In genomic region chr6:98824163-98824906, GRCh38 we compare ENCODE assay signal across 11 cellular contexts. TPM values are rescaled to one million over a fixed set of nuclear protein-coding genes. Genes with fewer than 3 reads are reported as not detected.
DNase-seq lines count a peak whose midpoint lies in the region; ATAC-seq and TF ChIP-seq lines count a peak whose summit lies in the region.
"Had no signal": no experiment of that assay in that cellular context is flagged by ENCODE, and none has a peak within 500 bp of the region (broad histone marks: within the 10 kb centered on the region; RNA-seq: fewer than 3 reads in every experiment).

No MANE protein-coding gene starts in this region.

- H3K36me3 ChIP-seq in CD4-positive, alpha-beta memory T cell (ENCODE audit: insufficient read depth, low read length) = no peaks in the 10 kb centered on the region
- H3K36me3 ChIP-seq: ascending aorta, SJCRH30 had no signal

- H3K4me3 ChIP-seq in CD4-positive, alpha-beta memory T cell (ENCODE audit: low read length in 2 of 2) = peak overlapping the region in 1 of 2 donors; percentile 20
- H3K4me3 ChIP-seq: SJCRH30 had no signal

- POLR2A ChIA-PET in CD4-positive, alpha-beta memory T cell (lab: Charles Lee; ENCODE audit: partially characterized antibody) = no interaction called here

- no peak for ATAC-seq in natural killer cell
- no peak for ATAC-seq in GM18861 (IDR thresholded peaks at IDR 0.05; ENCODE audit: unreplicated experiment)
- no peak for ATAC-seq in activated naive CD4-positive, alpha-beta T cell treated with anti-CD3 and anti-CD28 coated beads, Interleukin-2, amount 50 U/mL, for 72 hours
- ATAC-seq in HG03135 (IDR thresholded peaks at IDR 0.05; ENCODE audit: unreplicated experiment) = no peak

- peaks cover 65% of the 10 kb centered on the region for H3K27me3 ChIP-seq in CD4-positive, alpha-beta memory T cell (ENCODE audit: insufficient read depth, low read length)
- H3K27me3 ChIP-seq: SJCRH30 had no signal

- DNase-seq in CD4-positive, alpha-beta memory T cell = no peak
- DNase-seq in M059J (ENCODE audit: low read depth) = peak; percentile 66
- DNase-seq in natural killer cell = no peak
- no peak for DNase-seq in mucosa of gallbladder (ENCODE audit: low spot score)
- DNase-seq in activated naive CD4-positive, alpha-beta T cell treated with anti-CD3 and anti-CD28 coated beads, Interleukin-2, amount 50 U/mL, for 72 hours (ENCODE audit: low spot score in 2 of 2) = no peak
- DNase-seq: SJCRH30 had no signal

- H3K9me3 Mint-ChIP-seq in CD4-positive, alpha-beta memory T cell = peaks cover 0 to 8% (median under 1%) of the 10 kb centered on the region in 8 donors
- H3K9me3 Mint-ChIP-seq in dendritic cell treated with granulocyte-macrophage colony-stimulating factor and Interleukin-4, amounts not matched to agents 40 ng/mL and 50 ng/mL, for 4 days = no peaks in the 10 kb centered on the region
- H3K9me3 Mint-ChIP-seq in natural killer cell = peaks cover 0 to 2% of the 10 kb centered on the region in 2 donors
- no peaks in the 10 kb centered on the region for H3K9me3 Mint-ChIP-seq in activated naive CD4-positive, alpha-beta T cell treated with anti-CD3 and anti-CD28 coated beads, Interleukin-2, amount 50 U/mL, for 72 hours

- CTCF ChIA-PET in CD4-positive, alpha-beta memory T cell (lab: Charles Lee; ENCODE audit: partially characterized antibody) = no interaction called here

- H3K36me3 Mint-ChIP-seq in CD4-positive, alpha-beta memory T cell = no peaks in the 10 kb centered on the region
- H3K36me3 Mint-ChIP-seq in dendritic cell treated with granulocyte-macrophage colony-stimulating factor and Interleukin-4, amounts not matched to agents 40 ng/mL and 50 ng/mL, for 4 days (ENCODE audit: low read depth) = no peaks in the 10 kb centered on the region
- no peaks in the 10 kb centered on the region for H3K36me3 Mint-ChIP-seq in natural killer cell
- H3K36me3 Mint-ChIP-seq in activated naive CD4-positive, alpha-beta T cell treated with anti-CD3 and anti-CD28 coated beads, Interleukin-2, amount 50 U/mL, for 72 hours = peaks cover 0 to 12% of the 10 kb centered on the region in 2 donors

- peaks cover 29% of the 10 kb centered on the region for H3K4me1 ChIP-seq in CD4-positive, alpha-beta memory T cell (ENCODE audit: insufficient read depth, low read length)
- H3K4me1 ChIP-seq: SJCRH30 had no signal

- peak overlapping the region in 1 of 7 donors; percentile 43 for H3K27ac Mint-ChIP-seq in CD4-positive, alpha-beta memory T cell
- H3K27ac Mint-ChIP-seq in dendritic cell treated with granulocyte-macrophage colony-stimulating factor and Interleukin-4, amounts not matched to agents 40 ng/mL and 50 ng/mL, for 4 days = no peak overlapping the region
- no peak overlapping the region for H3K27ac Mint-ChIP-seq in natural killer cell
- H3K27ac Mint-ChIP-seq in activated naive CD4-positive, alpha-beta T cell treated with anti-CD3 and anti-CD28 coated beads, Interleukin-2, amount 50 U/mL, for 72 hours = no peak overlapping the region

- H3K27ac ChIP-seq in CD4-positive, alpha-beta memory T cell (ENCODE audit: low read depth, low read length) = no peak overlapping the region
- H3K27ac ChIP-seq: ascending aorta, SJCRH30 had no signal

- H3K4me1 Mint-ChIP-seq in CD4-positive, alpha-beta memory T cell = peaks cover 19 to 43% (median 27%) of the 10 kb centered on the region in 4 donors
- peaks cover 17% of the 10 kb centered on the region for H3K4me1 Mint-ChIP-seq in dendritic cell treated with granulocyte-macrophage colony-stimulating factor and Interleukin-4, amounts not matched to agents 40 ng/mL and 50 ng/mL, for 4 days (ENCODE audit: low read depth)
- peaks cover 8 to 13% of the 10 kb centered on the region in 2 donors for H3K4me1 Mint-ChIP-seq in natural killer cell

- TF ChIP-seq CTCF in natural killer cell (IDR thresholded peaks at IDR 0.05) = no peak

- peaks cover 71 to 73% of the 10 kb centered on the region in 2 donors for H3K27me3 Mint-ChIP-seq in CD4-positive, alpha-beta memory T cell
- H3K27me3 Mint-ChIP-seq in dendritic cell treated with granulocyte-macrophage colony-stimulating factor and Interleukin-4, amounts not matched to agents 40 ng/mL and 50 ng/mL, for 4 days = peaks cover 83% of the 10 kb centered on the region
- H3K27me3 Mint-ChIP-seq in natural killer cell (ENCODE audit: low read depth in 2 of 2) = peaks cover 70 to 90% of the 10 kb centered on the region in 2 donors

- H3K4me3 Mint-ChIP-seq in CD4-positive, alpha-beta memory T cell = peak overlapping the region; percentile 8 to 85 (median 75)
- H3K4me3 Mint-ChIP-seq in dendritic cell treated with granulocyte-macrophage colony-stimulating factor and Interleukin-4, amounts not matched to agents 40 ng/mL and 50 ng/mL, for 4 days = peak overlapping the region; percentile 32
- peak overlapping the region; percentile 21 for H3K4me3 Mint-ChIP-seq in natural killer cell

- H3K9me3 ChIP-seq in CD4-positive, alpha-beta memory T cell (ENCODE audit: control insufficient read depth in 1 of 2, low read length in 2 of 2) = no peaks in the 10 kb centered on the region
- H3K9me3 ChIP-seq: ascending aorta, SJCRH30 had no signal

- intact Hi-C loops in CD4-positive, alpha-beta memory T cell (cut with micrococcal nuclease) = no loop called here
- intact Hi-C loops in dendritic cell treated with granulocyte-macrophage colony-stimulating factor and Interleukin-4, amounts not matched to agents 40 ng/mL and 50 ng/mL, for 4 days (cut with micrococcal nuclease) = no loop called here
- intact Hi-C loops in natural killer cell (cut with micrococcal nuclease) = no loop called here

RNA-seq across cellular contexts. Expression of gene POU3F2, which starts 10.0 kb away (rescaled TPM):
- total RNA-seq in CD4-positive, alpha-beta memory T cell = not detected
- polyA plus RNA-seq in CD4-positive, alpha-beta memory T cell = not detected
- total RNA-seq in M059J (2014; rRNA removed; shearing (Covaris generic)) = 3.3 and 6.2 TPM in 2 replicates
- total RNA-seq in natural killer cell = not detected
- total RNA-seq in mucosa of gallbladder = not detected
- not detected for total RNA-seq in activated naive CD4-positive, alpha-beta T cell treated with anti-CD3 and anti-CD28 coated beads, Interleukin-2, amount 50 U/mL, for 72 hours
- total RNA-seq: ascending aorta, liver had no signal
- polyA plus RNA-seq: liver had no signal

Comparison
In these comparisons a context has a peak if more than half of its experiments do, and no peak if none do; other contexts are left out.
1. H3K4me3 Mint-ChIP-seq: peak in every context shown above with its lines; median percentile 75 in CD4-positive, alpha-beta memory T cell; 32 in dendritic cell treated with granulocyte-macrophage colony-stimulating factor and Interleukin-4, amounts not matched to agents 40 ng/mL and 50 ng/mL, for 4 days; 21 in natural killer cell.